In genomic region chr10:72086466-72087391, GRCh38 we compare ENCODE assay signal across 8 cellular contexts. TPM values are rescaled to one million over a fixed set of nuclear protein-coding genes. Genes with fewer than 3 reads are reported as not detected.
DNase-seq lines count a peak whose midpoint lies in the region; ATAC-seq and TF ChIP-seq lines count a peak whose summit lies in the region.

No MANE protein-coding gene starts in this region.

- no peak for TF ChIP-seq EP300 in suprapubic skin (IDR thresholded peaks at IDR 0.05)

- TF ChIP-seq POLR2A in suprapubic skin (IDR thresholded peaks at IDR 0.05) = no peak

- H3K9ac ChIP-seq in mucosa of stomach (ENCODE audit: low read length) = peak overlapping the region; percentile 12

- H3K9me3 ChIP-seq in mucosa of stomach (ENCODE audit: control insufficient read depth, low read length) (no peaks in the 10 kb centered on the region), suprapubic skin (no peaks in the 10 kb centered on the region)

- TF ChIP-seq CTCF in suprapubic skin (IDR thresholded peaks at IDR 0.05) = no peak

- peaks cover 48% of the 10 kb centered on the region for H3K27me3 ChIP-seq in mucosa of stomach (ENCODE audit: control insufficient read depth, insufficient read depth, low read length)
- peaks cover 29% of the 10 kb centered on the region for H3K27me3 ChIP-seq in suprapubic skin

- no peak overlapping the region for H3K4me3 ChIP-seq in mucosa of stomach (ENCODE audit: low read length)
- H3K4me3 ChIP-seq in suprapubic skin = peak overlapping the region; percentile 41

- H3K27ac ChIP-seq in suprapubic skin = no peak overlapping the region

- H3K36me3 ChIP-seq in mucosa of stomach (ENCODE audit: control insufficient read depth, insufficient read depth, low read length) (no peaks in the 10 kb centered on the region), suprapubic skin (no peaks in the 10 kb centered on the region)

- peaks cover 24% of the 10 kb centered on the region for H3K4me1 ChIP-seq in mucosa of stomach (ENCODE audit: control insufficient read depth, insufficient read depth, low read length)
- peaks cover 20% of the 10 kb centered on the region for H3K4me1 ChIP-seq in suprapubic skin

- 67% methylated on average over 28 of the region's 61 CpGs for WGBS in suprapubic skin

- ATAC-seq in GM21723 (IDR thresholded peaks at IDR 0.05; ENCODE audit: unreplicated experiment) = no peak

- DNase-seq in CD1c-positive myeloid dendritic cell (ENCODE audit: extremely low spot score) (peak; percentile 33), T-helper 9 cell (peak; percentile 57), dermis blood vessel endothelial cell (peak; percentile 38), suprapubic skin (ENCODE audit: low spot score in 2 of 2) (peak in 1 of 2 donors; percentile 75), epidermal melanocyte (ENCODE audit: insufficient read length, low spot score) (no peak), HuH-7.5 (ENCODE audit: low spot score) (no peak)

RNA-seq across cellular contexts. Expression of gene SPOCK2, which starts 1.6 kb away (rescaled TPM):
- total RNA-seq in dermis blood vessel endothelial cell (3.5 and 6.6 TPM in 2 replicates), suprapubic skin (1 to 10 TPM; 1.5 to 3.7 (median 1.8) TPM)

Comparison
In these comparisons a context has a peak if more than half of its experiments do, and no peak if none do; other contexts are left out.
1. DNase-seq: peak in CD1c-positive myeloid dendritic cell (single experiment), T-helper 9 cell (single experiment) and dermis blood vessel endothelial cell (single experiment); none in epidermal melanocyte (single experiment) and HuH-7.5 (single experiment).